In genomic region chr3:170636609-170637008, GRCh38 we compare ENCODE assay signal across 20 cellular contexts. TPM values are rescaled to one million over a fixed set of nuclear protein-coding genes. Genes with fewer than 3 reads are reported as not detected.
DNase-seq lines count a peak whose midpoint lies in the region; ATAC-seq and TF ChIP-seq lines count a peak whose summit lies in the region.
"Had no signal": no experiment of that assay in that cellular context is flagged by ENCODE, and none has a peak within 500 bp of the region (broad histone marks: within the 10 kb centered on the region; RNA-seq: fewer than 3 reads in every experiment).

No MANE protein-coding gene starts in this region.

- no peak overlapping the region for H3K4me3 ChIP-seq in SK-N-SH (ENCODE audit: low read depth in 2 of 2, low read length in 1 of 2)
- H3K4me3 ChIP-seq in neural progenitor cell: no peak overlapping the region
- no peak overlapping the region for H3K4me3 ChIP-seq in WERI-Rb-1 (ENCODE audit: low read depth, low read length)

- no peaks in the 10 kb centered on the region for H3K9me2 ChIP-seq in SK-N-SH

- no peak for TF ChIP-seq RAD21 in SK-N-SH (IDR thresholded peaks at IDR 0.05; ENCODE audit: low read length)

- H3K79me2 ChIP-seq in SK-N-SH (ENCODE audit: insufficient read depth) (no peaks in the 10 kb centered on the region), neural progenitor cell (ENCODE audit: low read depth) (no peaks in the 10 kb centered on the region)

- POLR2A ChIA-PET in SK-N-SH (lab: Yijun Ruan, JAX): interaction anchor here (1.2 kb wide), 1 partner anchor 43 kb away, joined by 3 read pairs; no protein-coding TSS in a partner anchor

- DNase-seq in SK-N-SH (no peak), neural progenitor cell (ENCODE audit: low spot score) (no peak), WERI-Rb-1 (no peak), NCI-H82 (lab: John Stamatoyannopoulos, UW) (no peak)
- DNase-seq: BE2C; Caco-2; CD4-positive, CD25-positive, alpha-beta regulatory T cell; DMS53; H9; NCI-H1105; NCI-H1694; NCI-H2081 treated with DMSO at 0.1 percent for 48 hours; NCI-H510A; NCI-H774; PC-3; SIG-M5 had no signal

- 74% methylated on average over 4 of the region's 5 CpGs for WGBS in SK-N-SH (ENCODE audit: low lambda C conversion rate)

- no peak overlapping the region; a peak in 1 of 4 replicates for H3K27ac ChIP-seq in SK-N-SH (ENCODE audit: low read depth in 2 of 2, low read length in 1 of 2)
- H3K27ac ChIP-seq in cingulate gyrus (ENCODE audit: low read depth, low read length): peak overlapping the region; percentile 42
- no peak overlapping the region for H3K27ac ChIP-seq in neural progenitor cell
- H3K27ac ChIP-seq in WERI-Rb-1: no peak overlapping the region
- H3K27ac ChIP-seq: RWPE1 had no signal

- H3K27me3 Mint-ChIP-seq in neural progenitor cell (ENCODE audit: insufficient read depth, low read depth): peaks cover 8% of the 10 kb centered on the region
- H3K27me3 Mint-ChIP-seq: CD4-positive, CD25-positive, alpha-beta regulatory T cell had no signal

- H3K27me3 ChIP-seq in SK-N-SH (ENCODE audit: insufficient read depth) (no peaks in the 10 kb centered on the region), neural progenitor cell (no peaks in the 10 kb centered on the region), WERI-Rb-1 (ENCODE audit: insufficient read depth, low read depth, severe bottlenecking) (no peaks in the 10 kb centered on the region)
- H3K27me3 ChIP-seq: BE2C had no signal

- no peaks in the 10 kb centered on the region for H3K36me3 ChIP-seq in SK-N-SH (replicated peaks in 1 of 2; ENCODE audit: control insufficient read depth in 1 of 2, insufficient read depth in 2 of 2, low read length in 1 of 2)
- H3K36me3 ChIP-seq in neural progenitor cell: no peaks in the 10 kb centered on the region
- no peaks in the 10 kb centered on the region for H3K36me3 ChIP-seq in WERI-Rb-1
- H3K36me3 ChIP-seq: BE2C had no signal

- H4K20me1 ChIP-seq in SK-N-SH (ENCODE audit: insufficient read depth) (no peaks in the 10 kb centered on the region), neural progenitor cell (ENCODE audit: low read depth) (no peaks in the 10 kb centered on the region)

- H3F3A ChIP-seq in SK-N-SH (replicated peaks; ENCODE audit: insufficient read depth): no peaks in the 10 kb centered on the region
- H3F3A ChIP-seq in neural progenitor cell (ENCODE audit: low read depth): peaks cover 24% of the 10 kb centered on the region

- H3K4me1 ChIP-seq in SK-N-SH (ENCODE audit: control insufficient read depth in 1 of 2, insufficient read depth in 2 of 2, low read depth in 1 of 2, low read length in 1 of 2): peaks cover 0 to 16% of the 10 kb centered on the region in 2 experiments; a peak in 1 of 4 replicates
- H3K4me1 ChIP-seq in neural progenitor cell: peaks cover 52% of the 10 kb centered on the region
- H3K4me1 ChIP-seq: Caco-2 had no signal

- H3K36me3 Mint-ChIP-seq in neural progenitor cell: no peaks in the 10 kb centered on the region
- H3K36me3 Mint-ChIP-seq: CD4-positive, CD25-positive, alpha-beta regulatory T cell had no signal

- peak overlapping the region; percentile 53 for H3K4me3 Mint-ChIP-seq in neural progenitor cell
- H3K4me3 Mint-ChIP-seq: CD4-positive, CD25-positive, alpha-beta regulatory T cell; H9 had no signal

- H2AFZ ChIP-seq in SK-N-SH (ENCODE audit: low read depth) (no peak overlapping the region), neural progenitor cell (replicated peaks) (no peak overlapping the region)

- TF ChIP-seq CTCF in SK-N-SH (IDR thresholded peaks at IDR 0.05) (no peak), neural progenitor cell (IDR thresholded peaks at IDR 0.05) (no peak), WERI-Rb-1 (IDR thresholded peaks at IDR 0.05; ENCODE audit: low read depth, low read length) (no peak)

- peak overlapping the region; percentile 94 for H3K27ac Mint-ChIP-seq in neural progenitor cell

- TF ChIP-seq EP300 in SK-N-SH (IDR thresholded peaks at IDR 0.05; ENCODE audit: borderline replicate concordance in 1 of 2, low read depth in 1 of 2, low read length in 1 of 2): no peak

- CTCF ChIA-PET in SK-N-SH (lab: Yijun Ruan, JAX): interaction anchor here (1.1 to 1.5 kb wide), 4 partner anchors 9 to 14 kb away, joined by 3 to 5 read pairs (median 4); no protein-coding TSS in a partner anchor

- ATAC-seq in SK-N-SH treated with all-trans-retinoic acid at 6 μM for 48 hours (no peak), HG02610 (IDR thresholded peaks at IDR 0.05; ENCODE audit: unreplicated experiment) (no peak)
- ATAC-seq: PC-3 had no signal

- H3K4me2 ChIP-seq in SK-N-SH: no peak overlapping the region
- H3K4me2 ChIP-seq in neural progenitor cell: peak overlapping the region; percentile 58

- H3K9me3 ChIP-seq in SK-N-SH (no peaks in the 10 kb centered on the region), neural progenitor cell (ENCODE audit: low read depth) (no peaks in the 10 kb centered on the region), WERI-Rb-1 (ENCODE audit: severe bottlenecking) (no peaks in the 10 kb centered on the region)
- H3K9me3 ChIP-seq: BE2C, Caco-2 had no signal

- H3K9ac ChIP-seq in SK-N-SH (no peak overlapping the region), neural progenitor cell (no peak overlapping the region)

- no peaks in the 10 kb centered on the region for H3K9me3 Mint-ChIP-seq in neural progenitor cell
- H3K9me3 Mint-ChIP-seq: H9 had no signal

- peaks cover 67% of the 10 kb centered on the region for H3K4me1 Mint-ChIP-seq in neural progenitor cell
- H3K4me1 Mint-ChIP-seq: CD4-positive, CD25-positive, alpha-beta regulatory T cell had no signal

TF ChIP-seq in SK-N-SH treated with all-trans-retinoic acid at 6 μM for 48 hours, 23 proteins besides CTCF, POLR2A, EP300 and RAD21:
- TF ChIP-seq ZNF70 (CRISPR knock-in tag; IDR thresholded peaks at IDR 0.05) (peak; percentile 64; the same call in 1 of the 2 replicates), ZNF8 (CRISPR knock-in tag; IDR thresholded peaks at IDR 0.05) (no peak)
TF ChIP-seq in SK-N-SH treated with all-trans-retinoic acid at 6 μM for 48 hours: peak in this region for 1.

TF ChIP-seq in SK-N-SH, 30 proteins besides CTCF, POLR2A, EP300 and RAD21:
- no peak for TF ChIP-seq GATA2 (CRISPR knock-in tag; IDR thresholded peaks at IDR 0.05)
- TF ChIP-seq, protein P1, sequence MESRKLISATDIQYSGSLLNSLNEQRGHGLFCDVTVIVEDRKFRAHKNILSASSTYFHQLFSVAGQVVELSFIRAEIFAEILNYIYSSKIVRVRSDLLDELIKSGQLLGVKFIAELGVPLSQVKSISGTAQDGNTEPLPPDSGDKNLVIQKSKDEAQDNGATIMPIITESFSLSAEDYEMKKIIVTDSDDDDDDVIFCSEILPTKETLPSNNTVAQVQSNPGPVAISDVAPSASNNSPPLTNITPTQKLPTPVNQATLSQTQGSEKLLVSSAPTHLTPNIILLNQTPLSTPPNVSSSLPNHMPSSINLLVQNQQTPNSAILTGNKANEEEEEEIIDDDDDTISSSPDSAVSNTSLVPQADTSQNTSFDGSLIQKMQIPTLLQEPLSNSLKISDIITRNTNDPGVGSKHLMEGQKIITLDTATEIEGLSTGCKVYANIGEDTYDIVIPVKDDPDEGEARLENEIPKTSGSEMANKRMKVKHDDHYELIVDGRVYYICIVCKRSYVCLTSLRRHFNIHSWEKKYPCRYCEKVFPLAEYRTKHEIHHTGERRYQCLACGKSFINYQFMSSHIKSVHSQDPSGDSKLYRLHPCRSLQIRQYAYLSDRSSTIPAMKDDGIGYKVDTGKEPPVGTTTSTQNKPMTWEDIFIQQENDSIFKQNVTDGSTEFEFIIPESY (IDR thresholded peaks at IDR 0.05; ENCODE audit: borderline replicate concordance, low read depth): no peak

RNA-seq across cellular contexts. Expression of gene SLC7A14, which starts 50.7 kb away (rescaled TPM):
- polyA plus RNA-seq in SK-N-SH (2012; rRNA removed): 2.5 and 2.7 TPM in 2 replicates
- 2.3 and 3.0 TPM in 2 replicates for polyA plus RNA-seq in SK-N-SH (2012; cell fraction: cytosol; rRNA removed)
- polyA plus RNA-seq in SK-N-SH (2012; cell fraction: nucleus; rRNA removed): 1.4 and 2.2 TPM in 2 replicates
- total RNA-seq in neural progenitor cell (ENCODE audit: low replicate concordance): under 0.01 TPM in 1 of 2 replicates, not detected in the other
- total RNA-seq: Caco-2; CD4-positive, CD25-positive, alpha-beta regulatory T cell; PC-3 had no signal
- polyA plus RNA-seq: CD4-positive, CD25-positive, alpha-beta regulatory T cell had no signal
